In genomic region chr22:22047266-22047665, GRCh38 we compare ENCODE assay signal across 11 cellular contexts.
DNase-seq lines count a peak whose midpoint lies in the region; ATAC-seq and TF ChIP-seq lines count a peak whose summit lies in the region.
"Had no signal": no experiment of that assay in that cellular context is flagged by ENCODE, and none has a peak within 500 bp of the region (broad histone marks: within the 10 kb centered on the region; RNA-seq: fewer than 3 reads in every experiment).

No MANE protein-coding gene starts in this region.

- H3K9me3 Mint-ChIP-seq in IgD-negative memory B cell = peaks cover 0 to 1% (median 0%) of the 10 kb centered on the region in 3 donors
- H3K9me3 Mint-ChIP-seq in memory B cell = no peaks in the 10 kb centered on the region
- H3K9me3 Mint-ChIP-seq: H9 had no signal

- ATAC-seq in memory B cell (ENCODE audit: low read depth) (no peak), GM19351 (IDR thresholded peaks at IDR 0.05; ENCODE audit: unreplicated experiment) (no peak), HG03439 (IDR thresholded peaks at IDR 0.05; ENCODE audit: unreplicated experiment) (no peak)
- ATAC-seq: A549, HepG2 had no signal

- H3K27me3 Mint-ChIP-seq in IgD-negative memory B cell (no peaks in the 10 kb centered on the region), memory B cell (no peaks in the 10 kb centered on the region)

- H3K4me1 Mint-ChIP-seq in IgD-negative memory B cell (peaks cover 28 to 43% (median 43%) of the 10 kb centered on the region in 3 donors), memory B cell (peaks cover 43% of the 10 kb centered on the region)
- H3K4me1 Mint-ChIP-seq: H9 had no signal

- peak; percentile 69 for TF ChIP-seq POLR2A in Raji (IDR thresholded peaks at IDR 0.05; ENCODE audit: insufficient read depth, low read depth, low read length)

- H3K27ac Mint-ChIP-seq in IgD-negative memory B cell (peak overlapping the region; percentile 8 to 60 (median 38)), memory B cell (peak overlapping the region; percentile 39)
- H3K27ac Mint-ChIP-seq: H9 had no signal

- no peak for DNase-seq in memory B cell (ENCODE audit: low spot score in 2 of 2)
- no peak for DNase-seq in hypothalamus (lab: John Stamatoyannopoulos, UW)
- DNase-seq: DMS53, GOT3, H9 had no signal

- H3K36me3 Mint-ChIP-seq in IgD-negative memory B cell = no peaks in the 10 kb centered on the region
- no peaks in the 10 kb centered on the region for H3K36me3 Mint-ChIP-seq in memory B cell

- H3K4me3 Mint-ChIP-seq in IgD-negative memory B cell (peak overlapping the region in 2 of 4 donors; percentile 14 to 87), memory B cell (peak overlapping the region; percentile 62)
- H3K4me3 Mint-ChIP-seq: H9 had no signal
